8 cellular contexts compared by ENCODE assay signal in the genomic region with DNA sequence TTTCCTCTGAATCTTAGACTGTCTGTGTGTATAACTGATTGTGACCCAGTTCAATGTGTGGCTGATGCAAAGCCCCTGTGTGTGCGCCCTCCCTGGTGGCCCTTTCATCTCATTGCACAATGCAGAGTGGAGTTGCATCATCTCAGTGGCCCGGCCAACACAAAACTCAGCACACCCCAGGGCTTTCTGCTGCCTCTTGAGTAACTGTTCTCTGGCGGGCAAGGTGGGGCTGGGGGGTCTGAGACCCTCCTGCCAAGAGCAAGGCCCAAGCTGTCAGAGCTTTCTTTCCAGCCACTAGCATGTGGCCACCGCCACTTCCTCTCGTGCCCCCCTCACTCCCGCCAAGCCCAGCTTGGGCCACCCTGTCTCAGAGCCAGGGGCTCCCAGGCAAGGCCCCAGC.
A peak's percentile ranks its signal among the peaks of the same experiment; 100 is the strongest.
DNase-seq lines count a peak whose midpoint lies in the region; ATAC-seq and FAIRE-seq lines count a peak whose summit lies in the region.

No MANE protein-coding gene starts in this region.

- DNase-seq in GM04504 (ENCODE audit: low read depth) (peak; percentile 46), NOMO-1 treated with dmso at 0.1 percent for 144 hours (lab: John Stamatoyannopoulos, UW; ENCODE audit: unreplicated experiment) (peak; percentile 70), trophoblast cell (peak in 1 of 2 donors; percentile 8), GM19239 (ENCODE audit: insufficient read length, low spot score) (no peak)
- no peak for DNase-seq in activated CD4-positive, alpha-beta T cell treated with anti-CD3 and anti-CD28 coated beads for 1 hour

- H3K4ac ChIP-seq in trophoblast cell (ENCODE audit: low read depth, low read length): no peak overlapping the region

- whole genome bisulfite sequencing in trophoblast cell (ENCODE audit: extremely low coverage, insufficient coverage, insufficient read length): no CpG with 5 or more reads among the region's 6 CpGs

- H3K27ac ChIP-seq in trophoblast cell (ENCODE audit: low read depth, low read length): no peak overlapping the region

- no peak overlapping the region for H2BK120ac ChIP-seq in trophoblast cell (ENCODE audit: insufficient read depth, low read length, poor library complexity)

- no peak overlapping the region for H2BK5ac ChIP-seq in trophoblast cell (ENCODE audit: low read depth, low read length, poor library complexity)

- H3K27me3 ChIP-seq in trophoblast cell (ENCODE audit: insufficient read depth, low read length): no peaks in the 10 kb centered on the region

- H4K91ac ChIP-seq in trophoblast cell (ENCODE audit: low read depth, low read length): peak overlapping the region; percentile 57

- H3K9me3 ChIP-seq in trophoblast cell (ENCODE audit: insufficient read depth, low read depth, low read length): peaks cover 3% of the 10 kb centered on the region

- no peak overlapping the region for H3K14ac ChIP-seq in trophoblast cell (ENCODE audit: low read length)

- no peak for FAIRE-seq in GM19239 (lab: Jason Lieb, UNC)

- no peak overlapping the region for H4K8ac ChIP-seq in trophoblast cell (ENCODE audit: low read depth, low read length)

- no peaks in the 10 kb centered on the region for H3K36me3 ChIP-seq in trophoblast cell (ENCODE audit: control insufficient read depth in 1 of 2, insufficient read depth in 2 of 2, low read length in 2 of 2)

- no peak overlapping the region for H2AK5ac ChIP-seq in trophoblast cell (ENCODE audit: low read length)

- H3K9ac ChIP-seq in trophoblast cell (ENCODE audit: low read length): no peak overlapping the region

- no peak overlapping the region for H4K12ac ChIP-seq in trophoblast cell (ENCODE audit: low read depth, low read length)

- H2AFZ ChIP-seq in trophoblast cell (ENCODE audit: insufficient read depth, low read length, poor library complexity): peak overlapping the region; percentile 3

- no peak overlapping the region for H3K4me2 ChIP-seq in trophoblast cell (ENCODE audit: low read length)

- H3K79me2 ChIP-seq in trophoblast cell (ENCODE audit: control insufficient read depth, insufficient read depth, low read length, poor library complexity): no peaks in the 10 kb centered on the region

- ATAC-seq in esophagus mucosa (peak; percentile 17), GM18519 (IDR thresholded peaks at IDR 0.05; ENCODE audit: low FRiP score, unreplicated experiment) (no peak), GM18909 (IDR thresholded peaks at IDR 0.05; ENCODE audit: poor library complexity, unreplicated experiment) (no peak)

- no peak overlapping the region for H3K23ac ChIP-seq in trophoblast cell (ENCODE audit: low read length)

- H2BK12ac ChIP-seq in trophoblast cell (ENCODE audit: low read length): no peak overlapping the region

- H3K4me1 ChIP-seq in trophoblast cell (ENCODE audit: control insufficient read depth in 1 of 2, insufficient read depth in 2 of 2, low read length in 2 of 2): peaks cover 10 to 11% of the 10 kb centered on the region in 2 experiments

- no peak overlapping the region for H3K4me3 ChIP-seq in trophoblast cell (ENCODE audit: low read depth, low read length)

- no peaks in the 10 kb centered on the region for H3K79me1 ChIP-seq in trophoblast cell (ENCODE audit: low read length)

- H3K18ac ChIP-seq in trophoblast cell (ENCODE audit: low read length): no peak overlapping the region

Comparison
In these comparisons a context has a peak if more than half of its experiments do, and no peak if none do; other contexts are left out.
1. DNase-seq: peak in GM04504 (single experiment) and NOMO-1 treated with dmso at 0.1 percent for 144 hours (single experiment); none in activated CD4-positive, alpha-beta T cell treated with anti-CD3 and anti-CD28 coated beads for 1 hour (single experiment) and GM19239 (single experiment).